ENCODE assay signal across 11 cellular contexts in the genomic region with DNA sequence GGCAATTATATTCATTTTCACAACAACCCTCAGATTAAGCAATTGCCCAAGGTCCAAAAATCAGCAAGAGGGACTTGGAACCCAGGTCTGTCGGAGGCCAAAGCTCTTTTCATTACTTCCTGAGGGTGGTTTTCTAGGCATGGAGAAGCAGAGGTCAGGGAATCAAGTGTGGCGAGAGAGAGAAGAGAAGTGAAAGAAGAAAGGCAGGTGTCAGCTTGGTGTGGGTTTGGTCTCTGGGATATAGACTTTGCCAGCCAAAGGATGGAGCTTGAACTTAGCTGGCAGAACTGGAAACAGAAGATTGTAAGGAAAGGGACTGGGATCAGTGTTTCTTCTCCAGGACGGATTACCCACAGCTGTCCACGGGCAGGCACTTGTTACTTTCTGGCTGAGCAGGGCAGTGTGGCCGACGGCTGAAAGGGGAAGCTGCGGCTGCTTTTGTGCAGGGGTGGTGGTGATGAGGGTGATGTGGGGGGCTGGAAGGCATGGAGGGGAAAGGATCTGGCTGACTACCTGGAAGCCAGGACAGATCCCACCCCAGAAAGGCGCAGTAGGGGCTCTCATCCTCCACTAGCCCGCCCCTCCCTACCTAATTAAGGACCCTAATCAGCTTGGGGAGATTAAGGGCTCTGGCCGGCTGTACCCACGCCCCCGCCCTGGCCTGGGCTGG. TPM values are rescaled to one million over a fixed set of nuclear protein-coding genes. Genes with fewer than 3 reads are reported as not detected.
DNase-seq lines count a peak whose midpoint lies in the region; TF ChIP-seq lines count a peak whose summit lies in the region.
"Had no signal": no experiment of that assay in that cellular context is flagged by ENCODE, and none has a peak within 500 bp of the region (broad histone marks: within the 10 kb centered on the region; RNA-seq: fewer than 3 reads in every experiment).

A gene (plus strand): TSS at position 640 of the 670 bp plus-strand sequence. CDS start 433 bp downstream, outside the sequence.

- no peaks in the 10 kb centered on the region for H4K20me1 ChIP-seq in smooth muscle cell (ENCODE audit: low read depth)

- H3K4me2 ChIP-seq in smooth muscle cell, result peak within 1 kb of the TSS; percentile 81

- no peak within 1 kb of the TSS for H3K9ac ChIP-seq in iPS-15b (ENCODE audit: low read depth, low read length)
- no peak within 1 kb of the TSS for H3K9ac ChIP-seq in smooth muscle cell (ENCODE audit: low read depth)

- TF ChIP-seq CTCF in smooth muscle cell (IDR thresholded peaks at IDR 0.05; ENCODE audit: borderline replicate concordance, insufficient read depth, poor library complexity, severe bottlenecking), result no peak

- H3K36me3 ChIP-seq in iPS-15b (ENCODE audit: control insufficient read depth, insufficient read depth, low read length) (no peaks in the 10 kb centered on the region), smooth muscle cell (ENCODE audit: low read depth) (no peaks in the 10 kb centered on the region)
- H3K36me3 ChIP-seq: cardiac muscle cell had no signal

- H2AFZ ChIP-seq in smooth muscle cell (ENCODE audit: low read depth), result no peak within 1 kb of the TSS

- H3K4me1 ChIP-seq in iPS-15b (ENCODE audit: control insufficient read depth, insufficient read depth, low read length), result no peaks in the 10 kb centered on the region
- H3K4me1 ChIP-seq in smooth muscle cell (ENCODE audit: low read depth), result no peaks in the 10 kb centered on the region

- H3K9me3 ChIP-seq in iPS-15b (ENCODE audit: control insufficient read depth, insufficient read depth, low read length), result no peaks in the 10 kb centered on the region
- H3K9me3 ChIP-seq in smooth muscle cell (replicated peaks; ENCODE audit: low read depth), result no peaks in the 10 kb centered on the region

- H3K27me3 ChIP-seq in iPS-15b (ENCODE audit: control insufficient read depth, insufficient read depth, low read length) (peaks cover 29% of the 10 kb centered on the region), smooth muscle cell (ENCODE audit: low read depth) (peaks cover 59% of the 10 kb centered on the region)

- H3K4me3 ChIP-seq in iPS-15b (ENCODE audit: low read depth, low read length) (peak within 1 kb of the TSS; percentile 18), smooth muscle cell (peak within 1 kb of the TSS; percentile 32)
- H3K4me3 ChIP-seq: cardiac muscle cell, SK-N-MC had no signal

- no peaks in the 10 kb centered on the region for H3F3A ChIP-seq in smooth muscle cell (ENCODE audit: low read depth)

- H3K79me2 ChIP-seq in smooth muscle cell (ENCODE audit: low read depth), result no peaks in the 10 kb centered on the region

- 46% methylated on average over 12 of the region's 12 CpGs for WGBS in smooth muscle cell (ENCODE audit: low lambda C conversion rate)

- DNase-seq in SIG-M5 treated with dmso at 0.1 percent for 504 hours (lab: John Stamatoyannopoulos, UW; ENCODE audit: unreplicated experiment), result peak; percentile 67
- no peak for DNase-seq in SIG-M5 (lab: John Stamatoyannopoulos, UW)
- DNase-seq in OCI-M1 (lab: John Stamatoyannopoulos, UW), result peak; percentile 71
- no peak for DNase-seq in smooth muscle cell (lab: John Stamatoyannopoulos, UW; ENCODE audit: unreplicated experiment)
- DNase-seq in NCI-H510A treated with DMSO at 0.1 percent for 48 hours (lab: John Stamatoyannopoulos, UW), result no peak
- DNase-seq in iPS-NIHi11 (ENCODE audit: low spot score), result no peak
- no peak for DNase-seq in NCI-H1694 treated with DMSO at 0.1 percent for 48 hours (lab: John Stamatoyannopoulos, UW)

- no peak within 1 kb of the TSS for H3K27ac ChIP-seq in smooth muscle cell (ENCODE audit: low read depth)
- H3K27ac ChIP-seq: cardiac muscle cell, SK-N-MC had no signal

RNA-seq across cellular contexts. Expression of the gene that starts here (rescaled TPM):
- 0.09 TPM in 1 of 2 replicates, not detected in the other for total RNA-seq in smooth muscle cell
- 0.30 and 0.57 TPM in 2 replicates for polyA plus RNA-seq in smooth muscle cell
- total RNA-seq: lung microvascular endothelial cell had no signal

Comparison
In these comparisons a context has a peak if more than half of its experiments do, and no peak if none do; other contexts are left out.
1. DNase-seq: peak in SIG-M5 treated with dmso at 0.1 percent for 504 hours (single experiment) and OCI-M1 (single experiment); none in SIG-M5 (single experiment), smooth muscle cell (single experiment), NCI-H510A treated with DMSO at 0.1 percent for 48 hours (single experiment), iPS-NIHi11 (single experiment) and NCI-H1694 treated with DMSO at 0.1 percent for 48 hours (single experiment).